ENCODE assay signal across 2 cellular contexts in the genomic region with DNA sequence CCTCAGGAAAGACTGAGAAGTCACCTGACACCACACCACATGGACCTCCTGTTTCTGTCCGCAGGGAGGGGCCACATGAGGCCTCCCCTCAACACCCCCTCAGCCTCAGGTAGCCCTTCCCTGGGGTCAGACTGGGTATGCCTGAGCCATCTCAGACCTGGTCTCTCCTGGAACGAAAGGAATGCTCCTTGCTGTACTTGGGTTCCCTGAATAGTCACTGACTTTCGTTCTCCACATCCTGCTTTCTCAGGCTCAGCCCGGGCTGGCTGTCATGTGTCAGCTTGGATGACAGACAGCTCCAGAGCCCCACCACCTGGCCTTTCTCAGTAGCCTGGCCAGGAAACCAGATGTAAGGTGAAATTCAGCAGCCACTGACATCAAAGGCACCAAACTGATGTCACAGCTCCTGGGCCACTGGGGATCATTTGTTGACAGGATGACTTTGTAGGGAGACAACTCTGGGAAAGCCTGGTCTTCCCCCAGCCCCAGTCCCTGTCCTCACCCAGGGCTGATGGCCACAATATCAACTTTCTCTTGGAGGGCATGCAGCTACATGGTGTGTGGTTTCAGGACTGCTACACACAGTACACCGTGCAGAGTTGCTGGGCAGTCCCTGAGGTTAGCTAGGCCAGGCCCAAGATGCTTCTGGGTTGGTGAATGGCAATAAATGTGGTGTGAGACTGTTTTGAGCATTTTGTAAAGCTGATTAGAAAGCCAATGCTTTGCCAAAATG.
TF ChIP-seq lines count a peak whose summit lies in the region.

No MANE protein-coding gene starts in this region.

TF ChIP-seq in IMR-90, 13 proteins besides CTCF, POLR2A, EP300 and RAD21:
- no peak for TF ChIP-seq CHD1 (IDR thresholded peaks at IDR 0.05; ENCODE audit: low read depth, low read length)
- no peak for TF ChIP-seq MXI1 (IDR thresholded peaks at IDR 0.05; ENCODE audit: borderline replicate concordance, low read depth, low read length)
- TF ChIP-seq BHLHE40 (IDR thresholded peaks at IDR 0.05; ENCODE audit: low read depth, low read length), result no peak
- no peak for TF ChIP-seq MAFK (IDR thresholded peaks at IDR 0.05; ENCODE audit: low read depth, low read length)
- TF ChIP-seq SMC3 (IDR thresholded peaks at IDR 0.05; ENCODE audit: low read depth, low read length), result no peak
- no peak for TF ChIP-seq MAZ (IDR thresholded peaks at IDR 0.05; ENCODE audit: borderline replicate concordance, low read depth, low read length)
- TF ChIP-seq RCOR1 (IDR thresholded peaks at IDR 0.05; ENCODE audit: insufficient replicate concordance, low read length), result no peak
- no peak for TF ChIP-seq CEBPB (IDR thresholded peaks at IDR 0.05; ENCODE audit: low read depth, low read length)
- TF ChIP-seq ELK1 (IDR thresholded peaks at IDR 0.05; ENCODE audit: borderline replicate concordance, low read depth, low read length), result no peak
- no peak for TF ChIP-seq NFE2L2 (IDR thresholded peaks at IDR 0.05; ENCODE audit: low read depth, low read length)
- TF ChIP-seq, protein P1, sequence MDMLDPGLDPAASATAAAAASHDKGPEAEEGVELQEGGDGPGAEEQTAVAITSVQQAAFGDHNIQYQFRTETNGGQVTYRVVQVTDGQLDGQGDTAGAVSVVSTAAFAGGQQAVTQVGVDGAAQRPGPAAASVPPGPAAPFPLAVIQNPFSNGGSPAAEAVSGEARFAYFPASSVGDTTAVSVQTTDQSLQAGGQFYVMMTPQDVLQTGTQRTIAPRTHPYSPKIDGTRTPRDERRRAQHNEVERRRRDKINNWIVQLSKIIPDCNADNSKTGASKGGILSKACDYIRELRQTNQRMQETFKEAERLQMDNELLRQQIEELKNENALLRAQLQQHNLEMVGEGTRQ (IDR thresholded peaks at IDR 0.05; ENCODE audit: low read depth, low read length), result no peak
- TF ChIP-seq FOS (IDR thresholded peaks at IDR 0.05; ENCODE audit: low read depth, low read length), result no peak
- no peak for TF ChIP-seq RFX5 (IDR thresholded peaks at IDR 0.05; ENCODE audit: low read depth, low read length)

TF ChIP-seq in GM12878, 131 proteins besides CTCF, POLR2A, EP300 and RAD21:
- TF ChIP-seq ZNF24 (IDR thresholded peaks at IDR 0.05) (no peak), ATF7 (IDR thresholded peaks at IDR 0.05; ENCODE audit: low read depth) (no peak), ZNF207 (IDR thresholded peaks at IDR 0.05; ENCODE audit: borderline replicate concordance) (no peak), EED (IDR thresholded peaks at IDR 0.05; ENCODE audit: low read depth) (peak; percentile 10; the same call in 1 of the 2 replicates), KDM1A (IDR thresholded peaks at IDR 0.05; ENCODE audit: borderline replicate concordance) (no peak), POLR2AphosphoS2 (IDR thresholded peaks at IDR 0.05; ENCODE audit: low read depth, low read length) (no peak), RB1 (IDR thresholded peaks at IDR 0.05; ENCODE audit: borderline replicate concordance) (no peak), SMC3 (IDR thresholded peaks at IDR 0.05; ENCODE audit: borderline replicate concordance, low read length) (peak; percentile 41; the same call in 1 of the 2 replicates), SP1 (IDR thresholded peaks at IDR 0.05; ENCODE audit: low read depth, low read length) (no peak), ZBED1 (IDR thresholded peaks at IDR 0.05; ENCODE audit: borderline replicate concordance) (no peak), SRF (IDR thresholded peaks at IDR 0.05; ENCODE audit: low read depth in 2 of 2, low read length in 2 of 2) (no peak), JUND (IDR thresholded peaks at IDR 0.05; ENCODE audit: low read depth, low read length) (no peak), IRF5 (IDR thresholded peaks at IDR 0.05; ENCODE audit: borderline replicate concordance) (no peak), SIN3A (IDR thresholded peaks at IDR 0.05; ENCODE audit: low read depth, low read length) (no peak), DPF2 (IDR thresholded peaks at IDR 0.05) (no peak), NR2F1 (conservative IDR thresholded peaks at IDR 0.05) (no peak), SREBF1 (IDR thresholded peaks at IDR 0.05; ENCODE audit: low read length) (no peak), IKZF1 (conservative IDR thresholded peaks at IDR 0.05) (0 out of 2 replicates have a peak, but pooled peaks have one; percentile 10), NR2C2 (IDR thresholded peaks at IDR 0.05; ENCODE audit: borderline replicate concordance, control insufficient read depth, insufficient read length, low read depth) (no peak), IKZF2 (IDR thresholded peaks at IDR 0.05) (no peak), NFXL1 (IDR thresholded peaks at IDR 0.05; ENCODE audit: borderline replicate concordance) (no peak), E4F1 (IDR thresholded peaks at IDR 0.05; ENCODE audit: borderline replicate concordance, partially characterized antibody) (no peak), GATAD2B (conservative IDR thresholded peaks at IDR 0.05; ENCODE audit: low read depth) (no peak), PKNOX1 (IDR thresholded peaks at IDR 0.05) (peak; percentile 87), FOXM1 (IDR thresholded peaks at IDR 0.05; ENCODE audit: low read depth, low read length) (no peak), MYB (IDR thresholded peaks at IDR 0.05; ENCODE audit: borderline replicate concordance, low read depth, low read length) (no peak), CHD4 (IDR thresholded peaks at IDR 0.05) (no peak), GABPA (IDR thresholded peaks at IDR 0.05; ENCODE audit: low read depth) (no peak), ATF3 (IDR thresholded peaks at IDR 0.05; ENCODE audit: borderline replicate concordance, extremely low read depth, low read depth, low read length) (no peak), SUPT20H (IDR thresholded peaks at IDR 0.05; ENCODE audit: borderline replicate concordance, control insufficient read depth, low read depth, low read length) (no peak), ETV6 (conservative IDR thresholded peaks at IDR 0.05 in 1 of 2, IDR thresholded peaks at IDR 0.05 in 1 of 2; ENCODE audit: borderline replicate concordance in 1 of 2, low read depth in 1 of 2) (no peak)
- TF ChIP-seq, protein P2, sequence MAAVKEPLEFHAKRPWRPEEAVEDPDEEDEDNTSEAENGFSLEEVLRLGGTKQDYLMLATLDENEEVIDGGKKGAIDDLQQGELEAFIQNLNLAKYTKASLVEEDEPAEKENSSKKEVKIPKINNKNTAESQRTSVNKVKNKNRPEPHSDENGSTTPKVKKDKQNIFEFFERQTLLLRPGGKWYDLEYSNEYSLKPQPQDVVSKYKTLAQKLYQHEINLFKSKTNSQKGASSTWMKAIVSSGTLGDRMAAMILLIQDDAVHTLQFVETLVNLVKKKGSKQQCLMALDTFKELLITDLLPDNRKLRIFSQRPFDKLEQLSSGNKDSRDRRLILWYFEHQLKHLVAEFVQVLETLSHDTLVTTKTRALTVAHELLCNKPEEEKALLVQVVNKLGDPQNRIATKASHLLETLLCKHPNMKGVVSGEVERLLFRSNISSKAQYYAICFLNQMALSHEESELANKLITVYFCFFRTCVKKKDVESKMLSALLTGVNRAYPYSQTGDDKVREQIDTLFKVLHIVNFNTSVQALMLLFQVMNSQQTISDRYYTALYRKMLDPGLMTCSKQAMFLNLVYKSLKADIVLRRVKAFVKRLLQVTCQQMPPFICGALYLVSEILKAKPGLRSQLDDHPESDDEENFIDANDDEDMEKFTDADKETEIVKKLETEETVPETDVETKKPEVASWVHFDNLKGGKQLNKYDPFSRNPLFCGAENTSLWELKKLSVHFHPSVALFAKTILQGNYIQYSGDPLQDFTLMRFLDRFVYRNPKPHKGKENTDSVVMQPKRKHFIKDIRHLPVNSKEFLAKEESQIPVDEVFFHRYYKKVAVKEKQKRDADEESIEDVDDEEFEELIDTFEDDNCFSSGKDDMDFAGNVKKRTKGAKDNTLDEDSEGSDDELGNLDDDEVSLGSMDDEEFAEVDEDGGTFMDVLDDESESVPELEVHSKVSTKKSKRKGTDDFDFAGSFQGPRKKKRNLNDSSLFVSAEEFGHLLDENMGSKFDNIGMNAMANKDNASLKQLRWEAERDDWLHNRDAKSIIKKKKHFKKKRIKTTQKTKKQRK (IDR thresholded peaks at IDR 0.05; ENCODE audit: low read depth, low read length), result no peak
- TF ChIP-seq, protein P3, sequence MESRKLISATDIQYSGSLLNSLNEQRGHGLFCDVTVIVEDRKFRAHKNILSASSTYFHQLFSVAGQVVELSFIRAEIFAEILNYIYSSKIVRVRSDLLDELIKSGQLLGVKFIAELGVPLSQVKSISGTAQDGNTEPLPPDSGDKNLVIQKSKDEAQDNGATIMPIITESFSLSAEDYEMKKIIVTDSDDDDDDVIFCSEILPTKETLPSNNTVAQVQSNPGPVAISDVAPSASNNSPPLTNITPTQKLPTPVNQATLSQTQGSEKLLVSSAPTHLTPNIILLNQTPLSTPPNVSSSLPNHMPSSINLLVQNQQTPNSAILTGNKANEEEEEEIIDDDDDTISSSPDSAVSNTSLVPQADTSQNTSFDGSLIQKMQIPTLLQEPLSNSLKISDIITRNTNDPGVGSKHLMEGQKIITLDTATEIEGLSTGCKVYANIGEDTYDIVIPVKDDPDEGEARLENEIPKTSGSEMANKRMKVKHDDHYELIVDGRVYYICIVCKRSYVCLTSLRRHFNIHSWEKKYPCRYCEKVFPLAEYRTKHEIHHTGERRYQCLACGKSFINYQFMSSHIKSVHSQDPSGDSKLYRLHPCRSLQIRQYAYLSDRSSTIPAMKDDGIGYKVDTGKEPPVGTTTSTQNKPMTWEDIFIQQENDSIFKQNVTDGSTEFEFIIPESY (IDR thresholded peaks at IDR 0.05), result no peak
- TF ChIP-seq, protein P4, sequence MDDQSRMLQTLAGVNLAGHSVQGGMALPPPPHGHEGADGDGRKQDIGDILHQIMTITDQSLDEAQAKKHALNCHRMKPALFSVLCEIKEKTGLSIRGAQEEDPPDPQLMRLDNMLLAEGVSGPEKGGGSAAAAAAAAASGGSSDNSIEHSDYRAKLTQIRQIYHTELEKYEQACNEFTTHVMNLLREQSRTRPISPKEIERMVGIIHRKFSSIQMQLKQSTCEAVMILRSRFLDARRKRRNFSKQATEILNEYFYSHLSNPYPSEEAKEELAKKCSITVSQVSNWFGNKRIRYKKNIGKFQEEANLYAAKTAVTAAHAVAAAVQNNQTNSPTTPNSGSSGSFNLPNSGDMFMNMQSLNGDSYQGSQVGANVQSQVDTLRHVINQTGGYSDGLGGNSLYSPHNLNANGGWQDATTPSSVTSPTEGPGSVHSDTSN (IDR thresholded peaks at IDR 0.05; ENCODE audit: insufficient replicate concordance, low read depth, low read length), result peak; percentile 78
